In genomic region chr9:133741716-133742115, GRCh38 we compare ENCODE assay signal across 24 cellular contexts.
"Had no signal": no experiment of that assay in that cellular context is flagged by ENCODE, and none has a peak within 500 bp of the region (broad histone marks: within the 10 kb centered on the region; RNA-seq: fewer than 3 reads in every experiment).

No MANE protein-coding gene starts in this region.

- H3K4me3 ChIP-seq: cardiac muscle cell, MG63, SK-N-MC had no signal

- H3K36me3 Mint-ChIP-seq: activated CD4-positive, alpha-beta memory T cell treated with anti-CD3 and anti-CD28 coated beads for 36 hours; activated naive CD4-positive, alpha-beta T cell treated with anti-CD3 and anti-CD28 coated beads, Interleukin-2, amount 10 ng/mL, durations not matched to agents 7 days and 5 days; activated naive CD8-positive, alpha-beta T cell treated with anti-CD3 and anti-CD28 coated beads for 36 hours had no signal

- H3K27ac Mint-ChIP-seq: activated CD4-positive, alpha-beta memory T cell treated with anti-CD3 and anti-CD28 coated beads for 36 hours; activated CD4-positive, alpha-beta T cell treated with anti-CD3 and anti-CD28 coated beads, Interleukin-2, amount 10 ng/mL, durations not matched to agents 7 days and 5 days; activated naive CD4-positive, alpha-beta T cell treated with anti-CD3 and anti-CD28 coated beads, Interleukin-2, amount 10 ng/mL, durations not matched to agents 7 days and 5 days; activated naive CD8-positive, alpha-beta T cell treated with anti-CD3 and anti-CD28 coated beads for 36 hours had no signal

- H3K4me1 Mint-ChIP-seq: activated naive CD4-positive, alpha-beta T cell treated with anti-CD3 and anti-CD28 coated beads, Interleukin-2, amount 10 ng/mL, durations not matched to agents 7 days and 5 days had no signal

- H3K9me3 Mint-ChIP-seq: activated CD4-positive, alpha-beta memory T cell treated with anti-CD3 and anti-CD28 coated beads for 36 hours; activated CD4-positive, alpha-beta T cell treated with anti-CD3 and anti-CD28 coated beads, Interleukin-2, amount 10 ng/mL, durations not matched to agents 7 days and 5 days; activated naive CD4-positive, alpha-beta T cell treated with anti-CD3 and anti-CD28 coated beads, Interleukin-2, amount 10 ng/mL, durations not matched to agents 7 days and 5 days; activated naive CD8-positive, alpha-beta T cell treated with anti-CD3 and anti-CD28 coated beads for 36 hours; activated T-cell treated with anti-CD3 and anti-CD28 coated beads, Interleukin-2, amount 50 U/mL, for 4 hours had no signal

- DNase-seq: activated CD4-positive, alpha-beta memory T cell treated with anti-CD3 and anti-CD28 coated beads for 36 hours; activated CD4-positive, alpha-beta T cell treated with anti-CD3 and anti-CD28 coated beads, Interleukin-2, amount 10 ng/mL, durations not matched to agents 7 days and 5 days; activated CD4-positive, CD25-positive, alpha-beta regulatory T cell; activated CD8-positive, alpha-beta memory T cell treated with anti-CD3 and anti-CD28 coated beads for 24 hours; activated gamma-delta T cell treated with Interleukin-2 at 50 U/mL for 16 hours; activated naive CD4-positive, alpha-beta T cell treated with anti-CD3 and anti-CD28 coated beads, Interleukin-2, amount 10 ng/mL, durations not matched to agents 7 days and 5 days; activated naive CD8-positive, alpha-beta T cell treated with anti-CD3 and anti-CD28 coated beads for 36 hours; activated T-cell treated with anti-CD3 and anti-CD28 coated beads, Interleukin-2, amount 50 U/mL, for 4 hours; brain microvascular endothelial cell; MG63; MV-4-11; NCI-H1105; NCI-H1436; NCI-H1694 treated with DMSO at 0.1 percent for 48 hours; NCI-H2029 treated with DMSO at 0.1 percent for 48 hours; NCI-H345; NCI-H510A; NCI-H526 treated with DMSO at 0.1 percent for 48 hours; PC-3; SIG-M5; T-helper 1 cell had no signal

- H3K27ac ChIP-seq: brain microvascular endothelial cell, cardiac muscle cell, SK-N-MC, VCaP had no signal

- H3K4me3 Mint-ChIP-seq: activated CD4-positive, alpha-beta memory T cell treated with anti-CD3 and anti-CD28 coated beads for 36 hours; activated CD4-positive, alpha-beta T cell treated with anti-CD3 and anti-CD28 coated beads, Interleukin-2, amount 10 ng/mL, durations not matched to agents 7 days and 5 days; activated naive CD4-positive, alpha-beta T cell treated with anti-CD3 and anti-CD28 coated beads, Interleukin-2, amount 10 ng/mL, durations not matched to agents 7 days and 5 days; activated naive CD8-positive, alpha-beta T cell treated with anti-CD3 and anti-CD28 coated beads for 36 hours; activated T-cell treated with anti-CD3 and anti-CD28 coated beads, Interleukin-2, amount 50 U/mL, for 4 hours had no signal

- ATAC-seq: activated T-cell treated with anti-CD3 and anti-CD28 coated beads, Interleukin-2, amount 50 U/mL, for 4 hours; PC-3 had no signal
